In genomic region chr1:212949771-212950170, GRCh38 we compare ENCODE assay signal across 9 cellular contexts. TPM values are rescaled to one million over a fixed set of nuclear protein-coding genes. Genes with fewer than 3 reads are reported as not detected.
A peak's percentile ranks its signal among the peaks of the same experiment; 100 is the strongest.
DNase-seq lines count a peak whose midpoint lies in the region; ATAC-seq and TF ChIP-seq lines count a peak whose summit lies in the region.
"Had no signal": no experiment of that assay in that cellular context is flagged by ENCODE, and none has a peak within 500 bp of the region (broad histone marks: within the 10 kb centered on the region; RNA-seq: fewer than 3 reads in every experiment).

No MANE protein-coding gene starts in this region.

- peaks cover 9% of the 10 kb centered on the region for H3K27me3 ChIP-seq in A673 (replicated peaks; ENCODE audit: insufficient read depth, low read depth, low read length, poor library complexity)
- H3K27me3 ChIP-seq in HAP-1 (ENCODE audit: low read depth) = no peaks in the 10 kb centered on the region
- peaks cover 21% of the 10 kb centered on the region for H3K27me3 ChIP-seq in mammary epithelial cell (ENCODE audit: insufficient read depth, low read length)
- H3K27me3 ChIP-seq in mucosa of stomach (ENCODE audit: control insufficient read depth, insufficient read depth, low read length) = peaks cover 34% of the 10 kb centered on the region

- no peaks in the 10 kb centered on the region for H3K79me2 ChIP-seq in mammary epithelial cell (ENCODE audit: insufficient read depth, low read length)

- no peak for DNase-seq in A673 (ENCODE audit: low spot score)
- DNase-seq in HAP-1 (ENCODE audit: low spot score in 2 of 2) = no peak
- DNase-seq in mammary epithelial cell = no peak
- no peak for DNase-seq in anterior cingulate cortex (lab: John Stamatoyannopoulos, UW)
- no peak for DNase-seq in COLO829 (ENCODE audit: low spot score)
- DNase-seq in stimulated activated CD4-positive, alpha-beta T cell treated with anti-CD3 and anti-CD28 coated beads, Interleukin-15, amount 100 ng/mL, for 24 hours = no peak

- H3K27ac ChIP-seq in A673 (ENCODE audit: low read depth, low read length, poor library complexity, severe bottlenecking) (no peak overlapping the region), mammary epithelial cell (ENCODE audit: insufficient read depth, low read depth, low read length) (no peak overlapping the region)
- H3K27ac ChIP-seq: epithelial cell of prostate had no signal

- peaks cover 3% of the 10 kb centered on the region for H4K20me1 ChIP-seq in mammary epithelial cell (ENCODE audit: insufficient read depth, low read length)

- peak overlapping the region; percentile 97 for H3K4me2 ChIP-seq in mammary epithelial cell (ENCODE audit: insufficient read depth, low read depth, low read length)

- no peak overlapping the region for H3K9ac ChIP-seq in mammary epithelial cell (ENCODE audit: insufficient read depth, low read length)
- H3K9ac ChIP-seq in mucosa of stomach (ENCODE audit: low read length) = peak overlapping the region; percentile 59

- CTCF ChIA-PET in A673 (lab: Charles Lee) (no interaction called here), mammary epithelial cell (lab: Charles Lee; ENCODE audit: low non-redundant PET) (no interaction called here)

- in situ Hi-C loops in HAP-1 (cut with MboI; ENCODE audit: low sequenced_read_pairs) = no loop called here
- in situ Hi-C loops in mammary epithelial cell (cut with MboI; ENCODE audit: low sequenced_read_pairs in 2 of 2) = no loop called here

- peak overlapping the region; percentile 84 for H2AFZ ChIP-seq in mammary epithelial cell (ENCODE audit: low read depth, low read length)

- H3K4me3 ChIP-seq in A673 (ENCODE audit: low read depth, low read length, poor library complexity, severe bottlenecking) (peak overlapping the region; percentile 56), HAP-1 (peak overlapping the region; percentile 59), mammary epithelial cell (replicated peaks in 1 of 3; ENCODE audit: insufficient read depth in 1 of 3, low read depth in 2 of 3, low read length in 3 of 3) (peak overlapping the region in 2 of 3 experiments; percentile 53 to 55), mucosa of stomach (ENCODE audit: low read length) (peak overlapping the region; percentile 34)

- 0% methylated on average over 2 of the region's 2 CpGs for WGBS in mammary epithelial cell (ENCODE audit: low coverage, missing lambda C conversion rate)

- POLR2A ChIA-PET in A673 (lab: Charles Lee; ENCODE audit: low non-redundant PET) = no interaction called here

- H3K9me3 ChIP-seq in A673 (ENCODE audit: low read depth, low read length, poor library complexity, severe bottlenecking) (no peaks in the 10 kb centered on the region), HAP-1 (peaks cover 8% of the 10 kb centered on the region), mammary epithelial cell (replicated peaks; ENCODE audit: insufficient read depth, low read length) (no peaks in the 10 kb centered on the region), mucosa of stomach (ENCODE audit: control insufficient read depth, low read length) (no peaks in the 10 kb centered on the region)

- dilution Hi-C loops in mammary epithelial cell (cut with HindIII; ENCODE audit: low sequenced_read_pairs) = no loop called here

- ATAC-seq in GM18517 (IDR thresholded peaks at IDR 0.05; ENCODE audit: unreplicated experiment) = no peak

- intact Hi-C loops in A673 (cut with micrococcal nuclease; ENCODE audit: unreplicated experiment) = no loop called here
- intact Hi-C loops in mammary epithelial cell (cut with micrococcal nuclease) = no loop called here

- no peaks in the 10 kb centered on the region for H3K36me3 ChIP-seq in A673 (ENCODE audit: insufficient read depth, low read length, poor library complexity, severe bottlenecking)
- H3K36me3 ChIP-seq in HAP-1 (replicated peaks) = no peaks in the 10 kb centered on the region; the same call in 1 of the 2 replicates
- no peaks in the 10 kb centered on the region for H3K36me3 ChIP-seq in mammary epithelial cell (ENCODE audit: insufficient read depth, low read length)
- H3K36me3 ChIP-seq in mucosa of stomach (ENCODE audit: control insufficient read depth, insufficient read depth, low read length) = no peaks in the 10 kb centered on the region

- TF ChIP-seq CTCF in A673 (conservative IDR thresholded peaks at IDR 0.05; ENCODE audit: low read depth, low read length) (no peak), mammary epithelial cell (conservative IDR thresholded peaks at IDR 0.05 in 1 of 2, IDR thresholded peaks at IDR 0.05 in 1 of 2; ENCODE audit: extremely low read depth in 1 of 2, insufficient read depth in 1 of 2, low read depth in 1 of 2, low read length in 2 of 2) (no peak)

- H3K4me1 ChIP-seq in A673 (ENCODE audit: insufficient read depth, low read length, poor library complexity, severe bottlenecking) (peaks cover 10% of the 10 kb centered on the region), HAP-1 (peaks cover 5% of the 10 kb centered on the region), mammary epithelial cell (ENCODE audit: insufficient read depth, low read length) (peaks cover 8% of the 10 kb centered on the region), mucosa of stomach (ENCODE audit: control insufficient read depth, insufficient read depth, low read length) (peaks cover 9% of the 10 kb centered on the region)

- BruUV-seq in A673 (replicated peaks; lab: Mats Ljungman, UMichigan) (no TSS peak), mammary epithelial cell (replicated peaks; lab: Mats Ljungman, UMichigan) (no TSS peak)

RNA-seq across cellular contexts. Expression of gene VASH2, which starts 0.6 kb away (rescaled TPM):
- 2.7 and 4.3 TPM in 2 replicates for total RNA-seq in A673 (2021)
- total RNA-seq in mammary epithelial cell = under 1 TPM in 1 of 2 donors, not detected in 1; 0.68 TPM
- polyA plus RNA-seq in mammary epithelial cell = 0.17 TPM
- not detected for polyA minus RNA-seq in mammary epithelial cell
